Comparison of ENCODE assay signal across 8 cellular contexts in genomic region chr14:24441485-24441884, GRCh38. TPM values are rescaled to one million over a fixed set of nuclear protein-coding genes. Genes with fewer than 3 reads are reported as not detected.
A peak's percentile ranks its signal among the peaks of the same experiment; 100 is the strongest.
DNase-seq lines count a peak whose midpoint lies in the region; ATAC-seq and TF ChIP-seq lines count a peak whose summit lies in the region.

No MANE protein-coding gene starts in this region.

- no peak for ATAC-seq in natural killer cell
- ATAC-seq in GM18517 (IDR thresholded peaks at IDR 0.05; ENCODE audit: unreplicated experiment), result no peak
- no peak for ATAC-seq in GM19455 (IDR thresholded peaks at IDR 0.05; ENCODE audit: unreplicated experiment)

- H3K4me3 Mint-ChIP-seq in natural killer cell, result peak overlapping the region; percentile 91

- no peak for DNase-seq in BE2C
- DNase-seq in LNCaP clone FGC (ENCODE audit: low read depth), result no peak
- DNase-seq in natural killer cell, result no peak
- no peak for DNase-seq in pons (ENCODE audit: low spot score)
- DNase-seq in HCEC 1CT, result no peak

- peaks cover 44 to 57% of the 10 kb centered on the region in 2 donors for H3K4me1 Mint-ChIP-seq in natural killer cell

- H3K27me3 Mint-ChIP-seq in natural killer cell (ENCODE audit: low read depth in 2 of 2), result no peaks in the 10 kb centered on the region

- H3K4me3 ChIP-seq in BE2C (ENCODE audit: low read depth, low read length), result peak overlapping the region; percentile 74
- H3K4me3 ChIP-seq in LNCaP clone FGC (ENCODE audit: low read depth, low read length), result peak overlapping the region; percentile 81

- peak overlapping the region; percentile 100 for H3K27ac ChIP-seq in cingulate gyrus (ENCODE audit: low read depth, low read length)

- H3K27ac Mint-ChIP-seq in natural killer cell, result peak overlapping the region; percentile 97 to 98

- TF ChIP-seq CTCF in BE2C (IDR thresholded peaks at IDR 0.05; ENCODE audit: low read depth, low read length) (no peak), LNCaP clone FGC (IDR thresholded peaks at IDR 0.05; ENCODE audit: control insufficient read depth, extremely low read depth, insufficient read depth) (no peak), natural killer cell (IDR thresholded peaks at IDR 0.05) (no peak)

- intact Hi-C loops in natural killer cell (cut with micrococcal nuclease), result loop anchor here (5.0 to 10.0 kb wide), 2 partner anchors 191 to 233 kb away; partner anchors contain the start of gene GZMB

- no peaks in the 10 kb centered on the region for H3K9me3 ChIP-seq in BE2C

- H3K4me1 ChIP-seq in BE2C, result peaks cover under 1% of the 10 kb centered on the region

- peaks cover 23% of the 10 kb centered on the region for H3K36me3 ChIP-seq in BE2C

- no peaks in the 10 kb centered on the region for H3K9me3 Mint-ChIP-seq in natural killer cell

- no peaks in the 10 kb centered on the region for H3K36me3 Mint-ChIP-seq in natural killer cell

- no peaks in the 10 kb centered on the region for H3K27me3 ChIP-seq in BE2C

RNA-seq across cellular contexts. Expression of gene SDR39U1, which starts 1.1 kb away (rescaled TPM):
- polyA plus RNA-seq in BE2C (2012; ENCODE audit: insufficient read depth, insufficient read length, low read depth), result 157 TPM
- 100 to 1,000 TPM in 2 of 3 donors, 10 to 100 TPM in 1; 97.1 to 106 (median 100) TPM for total RNA-seq in natural killer cell

RNA-seq across cellular contexts. Expression of gene KHNYN, which starts 11.7 kb away (rescaled TPM):
- 26.1 TPM for polyA plus RNA-seq in BE2C (2012; ENCODE audit: insufficient read depth, insufficient read length, low read depth)
- total RNA-seq in natural killer cell, result 100 to 1,000 TPM; 106 to 141 (median 116) TPM

RNA-seq across cellular contexts. Expression of gene CBLN3, which starts 12.0 kb away (rescaled TPM):
- 0.62 TPM for polyA plus RNA-seq in BE2C (2012; ENCODE audit: insufficient read depth, insufficient read length, low read depth)
- total RNA-seq in natural killer cell, result 1 to 10 TPM in 2 of 3 donors, under 1 TPM in 1; 0.75 to 1.5 (median 1.1) TPM

RNA-seq across cellular contexts. Expression of gene NYNRIN, which starts 42.7 kb away (rescaled TPM):
- polyA plus RNA-seq in BE2C (2012; ENCODE audit: insufficient read depth, insufficient read length, low read depth), result 11.9 TPM
- under 1 TPM; 0.23 to 0.53 (median 0.42) TPM for total RNA-seq in natural killer cell
